Comparison of ENCODE assay signal across 29 cellular contexts in the genomic region with DNA sequence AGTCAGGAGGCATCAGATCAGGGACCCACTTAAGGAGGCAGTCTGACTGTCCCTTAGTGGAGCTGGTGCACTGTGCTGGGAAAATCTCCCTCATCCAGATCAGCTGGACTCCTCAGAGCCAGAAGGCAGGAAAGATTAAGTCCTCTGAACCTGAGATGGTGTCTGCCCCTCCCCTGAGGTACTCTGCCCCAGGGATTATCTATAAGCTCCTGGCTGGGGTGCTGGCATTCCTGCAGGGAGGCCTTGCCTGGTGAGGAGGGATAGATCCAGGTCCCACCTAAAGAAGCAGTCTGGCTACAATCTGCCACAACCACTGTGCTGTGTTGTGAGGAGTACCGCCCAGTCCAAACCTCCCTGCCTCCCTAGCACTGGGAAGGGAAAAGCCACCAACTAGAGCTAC.
"Had no signal": no experiment of that assay in that cellular context is flagged by ENCODE, and none has a peak within 500 bp of the region (broad histone marks: within the 10 kb centered on the region; RNA-seq: fewer than 3 reads in every experiment).

No MANE protein-coding gene starts in this region.

- H3K4me1 ChIP-seq: esophagus squamous epithelium, heart right ventricle, psoas muscle, testis, tibial artery had no signal

- H3K27ac Mint-ChIP-seq: memory B cell; mesothelial cell of epicardium; naive thymus-derived CD4-positive, alpha-beta T cell; nephron; stimulated activated memory B cell treated with anti-CD40 and anti-IgM and Interleukin-4, amounts not matched to agents 10 μg/mL and 1 μg/mL and 100 μg/mL, for 72 hours; type B pancreatic cell had no signal

- DNase-seq: dermis blood vessel endothelial cell; effector memory CD4-positive, alpha-beta T cell; erythroblast; esophagus squamous epithelium; foreskin melanocyte; glutamatergic neuron; heart right ventricle; naive thymus-derived CD4-positive, alpha-beta T cell; occipital lobe; ovary; psoas muscle; retina; stimulated activated CD4-positive, alpha-beta T cell treated with anti-CD3 and anti-CD28 coated beads, Interleukin-2, amount 100 ng/mL, for 24 hours; stimulated activated CD4-positive, alpha-beta T cell treated with anti-CD3 and anti-CD28 coated beads, Interleukin-4, amount 100 ng/mL, for 24 hours; stimulated activated naive CD8-positive, alpha-beta T cell treated with anti-CD3 and anti-CD28 coated beads, Interleukin-15, Interleukin-2, amounts not matched to agents 100 U/mL and 50 U/mL, for 24 hours; substantia nigra; testis; tibial artery had no signal

- H3K27me3 ChIP-seq: heart right ventricle, ovary, testis had no signal

- H3K4me3 Mint-ChIP-seq: memory B cell; mesothelial cell of epicardium; naive thymus-derived CD4-positive, alpha-beta T cell; nephron; stimulated activated memory B cell treated with anti-CD40 and anti-IgM and Interleukin-4, amounts not matched to agents 10 μg/mL and 1 μg/mL and 100 μg/mL, for 72 hours; type B pancreatic cell had no signal

- ATAC-seq: heart right ventricle; left lobe of liver; naive thymus-derived CD4-positive, alpha-beta T cell; psoas muscle; sciatic nerve; stimulated activated memory B cell treated with anti-CD40 and anti-IgM and Interleukin-4, amounts not matched to agents 10 μg/mL and 1 μg/mL and 100 μg/mL, for 72 hours; stimulated activated naive CD8-positive, alpha-beta T cell treated with anti-CD3 and anti-CD28 coated beads, Interleukin-15, Interleukin-2, amounts not matched to agents 100 U/mL and 50 U/mL, for 24 hours had no signal

- H3K36me3 Mint-ChIP-seq: memory B cell; mesothelial cell of epicardium; stimulated activated memory B cell treated with anti-CD40 and anti-IgM and Interleukin-4, amounts not matched to agents 10 μg/mL and 1 μg/mL and 100 μg/mL, for 72 hours; type B pancreatic cell had no signal

- H3K27ac ChIP-seq: coronary artery, esophagus squamous epithelium, heart right ventricle, ovary, psoas muscle, testis, tibial artery had no signal

- H3K4me3 ChIP-seq: coronary artery, esophagus squamous epithelium, heart right ventricle, lung, ovary, psoas muscle, tibial artery had no signal

- H3K36me3 ChIP-seq: esophagus squamous epithelium, heart right ventricle, ovary, tibial artery had no signal

- H3K4me1 Mint-ChIP-seq: memory B cell; mesothelial cell of epicardium; naive thymus-derived CD4-positive, alpha-beta T cell; nephron; stimulated activated memory B cell treated with anti-CD40 and anti-IgM and Interleukin-4, amounts not matched to agents 10 μg/mL and 1 μg/mL and 100 μg/mL, for 72 hours had no signal

- FAIRE-seq: endometrium, keratinocyte had no signal

- H3K9me3 ChIP-seq: esophagus squamous epithelium, ovary, psoas muscle, testis had no signal
